ENCODE assay signal across 9 cellular contexts in the genomic region with DNA sequence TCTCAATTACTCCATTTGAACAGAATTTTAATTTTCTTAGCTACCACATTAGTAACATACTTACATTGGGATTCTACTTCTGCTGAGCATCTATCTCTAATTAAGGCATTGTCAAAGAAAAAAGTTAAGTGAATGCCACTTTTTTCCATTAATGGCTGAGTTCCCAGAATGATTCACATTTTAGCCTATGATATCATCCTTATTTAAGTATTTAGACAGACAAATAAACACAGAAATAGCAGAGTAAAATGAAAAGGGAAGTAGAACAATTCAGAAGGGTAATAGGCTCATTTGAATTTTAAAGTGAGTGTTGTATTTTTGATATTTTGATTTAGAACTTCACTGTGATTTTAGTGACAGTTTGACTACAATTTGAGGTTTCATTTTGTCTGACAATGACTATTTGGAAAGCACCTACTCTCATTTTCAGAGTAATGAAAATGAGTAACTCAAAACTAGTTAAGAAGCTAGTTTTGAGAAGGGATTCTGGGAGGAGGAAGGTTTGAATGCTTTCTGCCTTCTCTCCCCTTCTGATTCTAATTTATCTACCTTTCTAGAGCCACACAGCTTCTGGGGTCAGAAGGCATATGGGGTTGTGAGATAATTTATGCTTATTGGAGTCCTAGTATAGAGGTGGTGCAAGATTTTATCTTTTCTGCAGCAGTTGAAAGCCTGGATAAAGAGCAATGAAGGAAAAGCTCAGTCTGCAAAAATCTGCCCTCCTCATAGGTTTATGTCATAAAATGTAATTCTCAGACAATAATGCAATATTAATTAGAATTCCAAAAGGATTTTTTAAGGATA. TPM values are rescaled to one million over a fixed set of nuclear protein-coding genes. Genes with fewer than 3 reads are reported as not detected.
DNase-seq lines count a peak whose midpoint lies in the region; ATAC-seq lines count a peak whose summit lies in the region.
"Had no signal": no experiment of that assay in that cellular context is flagged by ENCODE, and none has a peak within 500 bp of the region (broad histone marks: within the 10 kb centered on the region; RNA-seq: fewer than 3 reads in every experiment).

No MANE protein-coding gene starts in this region.

- no peak for DNase-seq in Right ventricle myocardium superior
- no peak for DNase-seq in cardiac septum (ENCODE audit: low spot score)
- DNase-seq in activated naive CD8-positive, alpha-beta T cell treated with anti-CD3 and anti-CD28 coated beads for 36 hours: no peak
- peak; percentile 22 for DNase-seq in left kidney (ENCODE audit: low read depth, low spot score)
- no peak for DNase-seq in amygdala (lab: John Stamatoyannopoulos, UW)
- DNase-seq in DMS53 (lab: John Stamatoyannopoulos, UW): no peak
- DNase-seq in activated CD4-positive, alpha-beta T cell treated with anti-CD3 and anti-CD28 coated beads, Interleukin-2, amount 50 U/mL, for 48 hours: no peak
- DNase-seq: activated naive CD8-positive, alpha-beta T cell treated with anti-CD3 and anti-CD28 coated beads, Interleukin-2, amount 10 ng/mL, durations not matched to agents 7 days and 5 days had no signal

- peak overlapping the region; percentile 47 for H3K4me3 Mint-ChIP-seq in activated naive CD8-positive, alpha-beta T cell treated with anti-CD3 and anti-CD28 coated beads for 36 hours
- H3K4me3 Mint-ChIP-seq: activated naive CD8-positive, alpha-beta T cell treated with anti-CD3 and anti-CD28 coated beads, Interleukin-2, amount 10 ng/mL, durations not matched to agents 7 days and 5 days had no signal

- peak overlapping the region; percentile 77 for H3K27ac Mint-ChIP-seq in activated naive CD8-positive, alpha-beta T cell treated with anti-CD3 and anti-CD28 coated beads for 36 hours

- H3K36me3 Mint-ChIP-seq in activated naive CD8-positive, alpha-beta T cell treated with anti-CD3 and anti-CD28 coated beads for 36 hours: peaks cover 23% of the 10 kb centered on the region

- no peaks in the 10 kb centered on the region for H3K27me3 Mint-ChIP-seq in activated naive CD8-positive, alpha-beta T cell treated with anti-CD3 and anti-CD28 coated beads for 36 hours
- H3K27me3 Mint-ChIP-seq: activated naive CD8-positive, alpha-beta T cell treated with anti-CD3 and anti-CD28 coated beads, Interleukin-2, amount 10 ng/mL, durations not matched to agents 7 days and 5 days had no signal

- ATAC-seq in Right ventricle myocardium superior (ENCODE audit: poor library complexity): peak; percentile 52
- ATAC-seq in HG03039 (IDR thresholded peaks at IDR 0.05; ENCODE audit: unreplicated experiment): peak; percentile 77

- peaks cover 41% of the 10 kb centered on the region for H3K4me1 Mint-ChIP-seq in activated naive CD8-positive, alpha-beta T cell treated with anti-CD3 and anti-CD28 coated beads for 36 hours

- H3K9me3 Mint-ChIP-seq in activated naive CD8-positive, alpha-beta T cell treated with anti-CD3 and anti-CD28 coated beads for 36 hours: no peaks in the 10 kb centered on the region
- H3K9me3 Mint-ChIP-seq: activated naive CD8-positive, alpha-beta T cell treated with anti-CD3 and anti-CD28 coated beads, Interleukin-2, amount 10 ng/mL, durations not matched to agents 7 days and 5 days had no signal

- intact Hi-C loops in Right ventricle myocardium superior (cut with DNase I) (no loop called here), cardiac septum (cut with DNase I) (no loop called here)

RNA-seq across cellular contexts. Expression of a gene that starts 15.5 kb away (rescaled TPM):
- 72.2 TPM for total RNA-seq in Right ventricle myocardium superior
- 99.4 TPM for total RNA-seq in cardiac septum
- total RNA-seq in activated naive CD8-positive, alpha-beta T cell treated with anti-CD3 and anti-CD28 coated beads for 36 hours: 10 to 100 TPM; 25.8 to 26.5 TPM
